ENCODE assay signal across 16 cellular contexts in the genomic region with DNA sequence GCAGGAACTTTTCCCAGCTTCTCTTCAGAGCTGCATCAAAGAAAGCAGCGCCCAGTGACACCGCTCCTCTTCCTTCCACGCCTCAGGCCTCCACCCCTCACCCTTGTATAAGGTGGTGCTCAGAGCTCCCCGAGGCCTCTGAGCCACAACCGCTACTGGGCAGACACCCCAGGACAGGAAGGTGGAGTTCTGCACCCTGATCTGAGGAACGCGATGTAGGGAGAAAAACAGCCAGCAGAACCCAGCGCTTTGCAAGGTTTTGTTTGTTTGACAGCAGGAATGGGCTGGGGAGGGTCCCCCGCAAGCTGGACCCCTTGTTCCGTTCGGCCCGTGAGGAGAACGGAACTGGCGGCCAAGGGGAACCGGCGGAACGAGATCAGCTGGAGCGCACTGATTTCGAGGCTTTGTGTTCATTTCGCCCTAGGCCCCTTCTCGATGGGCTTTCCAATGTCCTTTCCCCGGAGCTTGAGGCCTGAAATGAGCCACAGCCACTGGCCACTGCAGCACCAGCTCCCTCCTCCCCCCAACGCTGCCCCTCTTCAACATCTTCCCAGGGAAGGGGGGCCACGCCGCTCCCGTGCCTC.
"Had no signal": no experiment of that assay in that cellular context is flagged by ENCODE, and none has a peak within 500 bp of the region (broad histone marks: within the 10 kb centered on the region; RNA-seq: fewer than 3 reads in every experiment).

No MANE protein-coding gene starts in this region.

- ATAC-seq: body of pancreas, foreskin keratinocyte had no signal

- H3K27me3 Mint-ChIP-seq: activated naive CD8-positive, alpha-beta T cell treated with anti-CD3 and anti-CD28 coated beads, Interleukin-2, amount 10 ng/mL, durations not matched to agents 7 days and 5 days; progenitor cell of endocrine pancreas; stimulated activated naive CD8-positive, alpha-beta T cell treated with anti-CD3 and anti-CD28 coated beads, Interleukin-15, Interleukin-2, amounts not matched to agents 100 ng/mL and 50 ng/mL, for 24 hours had no signal

- H3K9me3 Mint-ChIP-seq: activated naive CD8-positive, alpha-beta T cell treated with anti-CD3 and anti-CD28 coated beads, Interleukin-2, amount 10 ng/mL, durations not matched to agents 7 days and 5 days; nephron; stimulated activated naive CD8-positive, alpha-beta T cell treated with anti-CD3 and anti-CD28 coated beads, Interleukin-15, Interleukin-2, amounts not matched to agents 100 ng/mL and 50 ng/mL, for 24 hours had no signal

- H3K4me3 Mint-ChIP-seq: activated naive CD8-positive, alpha-beta T cell treated with anti-CD3 and anti-CD28 coated beads, Interleukin-2, amount 10 ng/mL, durations not matched to agents 7 days and 5 days; stimulated activated naive CD8-positive, alpha-beta T cell treated with anti-CD3 and anti-CD28 coated beads, Interleukin-15, Interleukin-2, amounts not matched to agents 100 ng/mL and 50 ng/mL, for 24 hours had no signal

- H3K27ac Mint-ChIP-seq: activated naive CD8-positive, alpha-beta T cell treated with anti-CD3 and anti-CD28 coated beads, Interleukin-2, amount 10 ng/mL, durations not matched to agents 7 days and 5 days; nephron; progenitor cell of endocrine pancreas; stimulated activated naive CD8-positive, alpha-beta T cell treated with anti-CD3 and anti-CD28 coated beads, Interleukin-15, Interleukin-2, amounts not matched to agents 100 ng/mL and 50 ng/mL, for 24 hours had no signal

- DNase-seq: activated CD4-positive, alpha-beta T cell treated with anti-CD3 and anti-CD28 coated beads, Interleukin-2, amount 50 U/mL, for 48 hours; activated naive CD4-positive, alpha-beta T cell; activated naive CD8-positive, alpha-beta T cell treated with anti-CD3 and anti-CD28 coated beads, Interleukin-2, amount 10 ng/mL, durations not matched to agents 7 days and 5 days; activated T-cell treated with anti-CD3 and anti-CD28 coated beads for 4 hours; caudate nucleus; foreskin keratinocyte; hippocampal formation; islet precursor cell; midbrain; stimulated activated CD4-positive, alpha-beta T cell treated with anti-CD3 and anti-CD28 coated beads, Interleukin-2, amount 100 ng/mL, for 24 hours; SW 1271 had no signal

- H3K27ac ChIP-seq: foreskin keratinocyte, tibial nerve had no signal
